ENCODE assay signal across 11 cellular contexts in the genomic region with DNA sequence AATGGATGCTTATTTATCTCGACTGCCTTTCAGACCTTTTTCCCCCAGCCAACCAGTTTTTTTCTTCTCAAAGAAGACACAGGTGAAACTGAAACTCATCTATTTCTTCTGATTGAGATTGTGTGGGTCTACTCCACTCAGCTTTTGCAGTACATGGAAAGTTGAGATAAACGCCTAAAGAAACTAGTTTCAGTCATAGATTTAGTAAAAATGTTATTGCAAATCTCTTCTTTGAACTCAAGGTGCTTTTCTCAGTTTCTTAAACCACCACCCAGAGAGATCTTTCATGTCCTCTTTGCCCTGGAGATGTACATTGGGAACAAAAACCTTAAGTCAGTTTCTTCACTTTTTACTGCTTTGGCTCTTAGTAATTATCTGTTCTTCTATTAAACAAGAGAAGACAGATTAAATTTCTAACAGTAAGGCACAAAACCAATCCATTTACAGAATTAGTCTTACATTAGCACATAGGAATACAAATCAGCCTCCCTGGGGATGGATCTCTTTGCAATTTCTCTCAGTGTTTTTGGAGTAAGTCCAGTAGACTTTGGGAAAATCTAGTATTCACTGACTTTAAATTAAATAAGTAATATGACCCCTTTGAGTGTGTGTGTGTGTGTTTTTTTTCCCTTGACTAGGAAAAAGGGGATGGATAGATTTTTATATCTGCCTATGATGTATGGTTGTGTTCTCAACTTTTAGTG. TPM values are rescaled to one million over a fixed set of nuclear protein-coding genes. Genes with fewer than 3 reads are reported as not detected.
A peak's percentile ranks its signal among the peaks of the same experiment; 100 is the strongest.
DNase-seq lines count a peak whose midpoint lies in the region; ATAC-seq, FAIRE-seq and TF ChIP-seq lines count a peak whose summit lies in the region.
"Had no signal": no experiment of that assay in that cellular context is flagged by ENCODE, and none has a peak within 500 bp of the region (broad histone marks: within the 10 kb centered on the region; RNA-seq: fewer than 3 reads in every experiment).

No MANE protein-coding gene starts in this region.

- in situ Hi-C loops in astrocyte of the spinal cord (cut with HindIII; ENCODE audit: low sequenced_read_pairs) = no loop called here

- 81 to 87% methylated on average over 2 of the region's 2 CpGs for WGBS in thyroid gland, 2 donors

- FAIRE-seq in GM18507 (lab: Jason Lieb, UNC) = peak; percentile 72
- FAIRE-seq: G401.6 had no signal

- H3K4me3 ChIP-seq in astrocyte of the spinal cord (ENCODE audit: low read depth, low read length) (no peak overlapping the region), thyroid gland (replicated peaks in 1 of 3) (no peak overlapping the region)
- H3K4me3 ChIP-seq: neural progenitor cell, SJSA1 had no signal

- H3K9me3 ChIP-seq in thyroid gland = no peaks in the 10 kb centered on the region
- H3K9me3 ChIP-seq: SJSA1 had no signal

- no peaks in the 10 kb centered on the region for H3K36me3 ChIP-seq in thyroid gland
- H3K36me3 ChIP-seq: neural progenitor cell had no signal

- intact Hi-C loops in thyroid gland (cut with DNase I) = no loop called here

- ATAC-seq in GM21367 (IDR thresholded peaks at IDR 0.05; ENCODE audit: unreplicated experiment) (peak; percentile 57), HG03196 (IDR thresholded peaks at IDR 0.05; ENCODE audit: unreplicated experiment) (peak; percentile 53)

- TF ChIP-seq CTCF in astrocyte of the spinal cord (IDR thresholded peaks at IDR 0.05; ENCODE audit: low read depth, low read length) = no peak
- no peak for TF ChIP-seq CTCF in thyroid gland (IDR thresholded peaks at IDR 0.05)

- no peak for TF ChIP-seq POLR2A in thyroid gland (IDR thresholded peaks at IDR 0.05)

- no peaks in the 10 kb centered on the region for H3K27me3 ChIP-seq in thyroid gland
- H3K27me3 ChIP-seq: neural progenitor cell, SJSA1 had no signal

- DNase-seq in GM18507 (ENCODE audit: extremely low spot score, insufficient read length, low read depth) (no peak), astrocyte of the spinal cord (ENCODE audit: low read depth, low spot score) (peak; percentile 14), NCI-H345 treated with DMSO at 0.1 percent for 48 hours (lab: John Stamatoyannopoulos, UW; ENCODE audit: unreplicated experiment) (no peak), thyroid gland (no peak), NCI-H1930 (lab: John Stamatoyannopoulos, UW) (no peak), anterior cingulate cortex (lab: John Stamatoyannopoulos, UW) (no peak)

- H3K4me1 ChIP-seq in thyroid gland = peaks cover 13 to 61% of the 10 kb centered on the region in 2 donors

- no peak overlapping the region for H3K27ac ChIP-seq in thyroid gland
- H3K27ac ChIP-seq: neural progenitor cell, SJSA1 had no signal

RNA-seq across cellular contexts. Expression of a gene that starts 11.6 kb away (rescaled TPM):
- total RNA-seq in thyroid gland = 10 to 100 TPM; 29.3 to 45.5 (median 32.9) TPM

RNA-seq across cellular contexts. Expression of a gene that starts 41.1 kb away (rescaled TPM):
- under 1 TPM; 0.39 to 0.83 (median 0.48) TPM for total RNA-seq in thyroid gland
- total RNA-seq: SJSA1 had no signal
